Comparison of ENCODE assay signal across 20 cellular contexts in genomic region chr15:49843725-49844124, GRCh38.
DNase-seq lines count a peak whose midpoint lies in the region; ATAC-seq, FAIRE-seq and TF ChIP-seq lines count a peak whose summit lies in the region.
"Had no signal": no experiment of that assay in that cellular context is flagged by ENCODE, and none has a peak within 500 bp of the region (broad histone marks: within the 10 kb centered on the region; RNA-seq: fewer than 3 reads in every experiment).

No MANE protein-coding gene starts in this region.

- no peak overlapping the region for H3K9ac ChIP-seq in endothelial cell of umbilical vein (replicated peaks; ENCODE audit: extremely low read depth, insufficient read depth, low read length)

- H3K9me1 ChIP-seq in endothelial cell of umbilical vein (replicated peaks; ENCODE audit: control insufficient read depth, extremely low read depth, insufficient read depth, low read length) = no peaks in the 10 kb centered on the region

- no peak for TF ChIP-seq CTCF in endothelial cell of umbilical vein (IDR thresholded peaks at IDR 0.05; ENCODE audit: extremely low read depth in 1 of 2, insufficient read depth in 1 of 2, low read depth in 1 of 2, low read length in 2 of 2)

- no peak overlapping the region for H3K4me3 ChIP-seq in endothelial cell of umbilical vein (replicated peaks in 1 of 3; ENCODE audit: insufficient read depth in 1 of 3, low read depth in 1 of 3, low read length in 3 of 3)
- H3K4me3 ChIP-seq: K562, SK-N-MC had no signal

- no peak overlapping the region for H2AFZ ChIP-seq in endothelial cell of umbilical vein (ENCODE audit: low read depth, low read length)

- BruUV-seq in endothelial cell of umbilical vein (replicated peaks; lab: Mats Ljungman, UMichigan) = no TSS peak

- CTCF ChIA-PET in endothelial cell of umbilical vein (lab: Charles Lee) = no interaction called here

- H4K20me1 ChIP-seq in endothelial cell of umbilical vein (replicated peaks; ENCODE audit: control insufficient read depth, extremely low read depth, insufficient read depth, low read length) = no peaks in the 10 kb centered on the region

- H3K27me3 ChIP-seq in endothelial cell of umbilical vein (ENCODE audit: control insufficient read depth in 2 of 2, insufficient read depth in 2 of 2, low read length in 2 of 2) = no peaks in the 10 kb centered on the region
- H3K27me3 ChIP-seq: BE2C had no signal

- H3K4me1 ChIP-seq in endothelial cell of umbilical vein (ENCODE audit: control insufficient read depth, extremely low read depth, insufficient read depth, low read length) = no peaks in the 10 kb centered on the region
- H3K4me1 ChIP-seq: BE2C had no signal

- ATAC-seq in HG03378 (IDR thresholded peaks at IDR 0.05; ENCODE audit: unreplicated experiment) = no peak
- ATAC-seq in HG03432 (IDR thresholded peaks at IDR 0.05; ENCODE audit: unreplicated experiment) = no peak
- ATAC-seq: K562 had no signal

- FAIRE-seq in RCC 7860 (lab: Jason Lieb, UNC) = no peak
- FAIRE-seq in endothelial cell of umbilical vein (lab: Jason Lieb, UNC) = no peak
- FAIRE-seq: H1, K562 had no signal

- H3K36me3 ChIP-seq in endothelial cell of umbilical vein (ENCODE audit: control insufficient read depth in 2 of 2, extremely low read depth in 1 of 2, insufficient read depth in 2 of 2, low read length in 2 of 2) = no peaks in the 10 kb centered on the region
- H3K36me3 ChIP-seq: BE2C had no signal

- intact Hi-C loops in endothelial cell of umbilical vein (cut with micrococcal nuclease) = no loop called here

- dilution Hi-C loops in endothelial cell of umbilical vein (cut with MboI; ENCODE audit: extremely low pct_ligation_motif_present, low sequenced_read_pairs) = no loop called here

- H3K9me3 ChIP-seq in endothelial cell of umbilical vein (replicated peaks; ENCODE audit: control insufficient read depth, insufficient read depth, low read length) = no peaks in the 10 kb centered on the region
- H3K9me3 ChIP-seq: BE2C had no signal

- H3K79me2 ChIP-seq in endothelial cell of umbilical vein (ENCODE audit: control insufficient read depth, insufficient read depth, low read length) = no peaks in the 10 kb centered on the region

- TF ChIP-seq POLR2A in endothelial cell of umbilical vein (IDR thresholded peaks at IDR 0.05; ENCODE audit: low read depth, low read length) = no peak

- POLR2A ChIA-PET in endothelial cell of umbilical vein (lab: Charles Lee) = no interaction called here

- no peak overlapping the region for H3K27ac ChIP-seq in endothelial cell of umbilical vein (ENCODE audit: insufficient read depth, low read depth, low read length)
- H3K27ac ChIP-seq: 22Rv1, SK-N-MC had no signal

- no peak overlapping the region for H3K4me2 ChIP-seq in endothelial cell of umbilical vein (ENCODE audit: insufficient read depth, low read length)

- DNase-seq in DMS53 (lab: John Stamatoyannopoulos, UW) (peak; percentile 7), DMS53 treated with DMSO at 0.1 percent for 48 hours (lab: John Stamatoyannopoulos, UW; ENCODE audit: unreplicated experiment) (no peak), RCC 7860 (ENCODE audit: low spot score) (peak; percentile 39), endothelial cell of umbilical vein (ENCODE audit: low read depth, low spot score) (no peak), NCI-H345 treated with DMSO at 0.1 percent for 48 hours (lab: John Stamatoyannopoulos, UW; ENCODE audit: unreplicated experiment) (no peak), GF-D8 (lab: John Stamatoyannopoulos, UW) (no peak)
- DNase-seq: BE2C; CD4-positive, alpha-beta T cell; DMS79; NCI-H1436; NCI-H2029; NCI-H2171; NCI-H774; Right ventricle myocardium superior had no signal

TF ChIP-seq in endothelial cell of umbilical vein, 7 proteins besides CTCF, POLR2A, EP300 and RAD21:
- no peak for TF ChIP-seq JUN (IDR thresholded peaks at IDR 0.05; ENCODE audit: borderline replicate concordance, insufficient read depth, insufficient read length, low read depth)
- no peak for TF ChIP-seq EZH2 (IDR thresholded peaks at IDR 0.05; ENCODE audit: borderline replicate concordance, low read depth, low read length, severe bottlenecking)
- TF ChIP-seq POLR2AphosphoS5 (IDR thresholded peaks at IDR 0.05; ENCODE audit: insufficient read depth, low read depth, low read length) = no peak
- TF ChIP-seq FOS (IDR thresholded peaks at IDR 0.05; ENCODE audit: borderline replicate concordance, insufficient read depth, low read length) = peak; percentile 22

Comparison
In these comparisons a context has a peak if more than half of its experiments do, and no peak if none do; other contexts are left out.
1. DNase-seq: peak in DMS53 (single experiment) and RCC 7860 (single experiment); none in DMS53 treated with DMSO at 0.1 percent for 48 hours (single experiment), endothelial cell of umbilical vein (single experiment), NCI-H345 treated with DMSO at 0.1 percent for 48 hours (single experiment) and GF-D8 (single experiment).